In the genomic region with DNA sequence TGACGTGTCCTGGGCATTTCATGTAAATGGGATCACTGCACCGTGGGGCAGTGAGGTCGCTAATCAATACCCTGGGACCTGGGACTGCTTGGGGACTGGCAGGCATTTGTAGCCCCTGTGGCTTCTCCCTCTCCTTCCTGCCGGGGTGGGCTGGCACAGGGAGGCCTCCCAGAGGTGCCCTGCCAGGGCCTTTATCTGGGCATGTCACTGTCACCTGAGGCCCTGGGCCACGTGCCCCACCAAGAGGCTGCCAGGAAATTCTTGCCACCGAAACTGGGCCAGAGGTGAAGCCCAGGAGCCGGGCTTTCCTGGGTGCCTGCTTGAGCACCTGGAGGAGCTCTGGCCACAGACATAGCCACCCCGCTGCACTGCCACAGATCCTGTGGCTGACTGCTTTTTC, we compare ENCODE assay signal across 17 cellular contexts. TPM values are rescaled to one million over a fixed set of nuclear protein-coding genes. Genes with fewer than 3 reads are reported as not detected.
DNase-seq lines count a peak whose midpoint lies in the region; ATAC-seq and TF ChIP-seq lines count a peak whose summit lies in the region.
"Had no signal": no experiment of that assay in that cellular context is flagged by ENCODE, and none has a peak within 500 bp of the region (broad histone marks: within the 10 kb centered on the region; RNA-seq: fewer than 3 reads in every experiment).

No MANE protein-coding gene starts in this region.

- H3K36me3 Mint-ChIP-seq in neural progenitor cell = no peaks in the 10 kb centered on the region

- POLR2A ChIA-PET in OCI-LY7 (lab: Charles Lee) = no interaction called here

- DNase-seq in D341Med (ENCODE audit: low spot score) = peak; percentile 32
- DNase-seq in NT2/D1 (ENCODE audit: low read depth, low spot score) = no peak
- DNase-seq in heart left ventricle = peak; percentile 78 to 91 (median 83)
- DNase-seq in mucosa of gallbladder (ENCODE audit: low spot score) = peak; percentile 27
- DNase-seq in OCI-LY7 (ENCODE audit: low spot score) = no peak
- no peak for DNase-seq in RKO (ENCODE audit: low spot score)
- DNase-seq in DMS 273 treated with DMSO at 0.1 percent for 48 hours (lab: John Stamatoyannopoulos, UW) = no peak
- no peak for DNase-seq in neural progenitor cell (ENCODE audit: low spot score)
- DNase-seq: DMS53, KG1, NCI-H1092, NCI-H1694, NCI-H446, NCI-H748 treated with DMSO at 0.1 percent for 48 hours had no signal

- TF ChIP-seq CTCF in heart left ventricle (IDR thresholded peaks at IDR 0.05) = no peak
- no peak for TF ChIP-seq CTCF in OCI-LY7 (conservative IDR thresholded peaks at IDR 0.05; ENCODE audit: low read length)
- no peak for TF ChIP-seq CTCF in neural progenitor cell (IDR thresholded peaks at IDR 0.05)

- H3K4me3 ChIP-seq in NT2/D1 (ENCODE audit: insufficient read length, low read depth) (no peak overlapping the region), heart left ventricle (no peak overlapping the region), OCI-LY7 (ENCODE audit: low read depth, low read length, poor library complexity, severe bottlenecking) (no peak overlapping the region), neural progenitor cell (no peak overlapping the region)
- H3K4me3 ChIP-seq: A549 had no signal

- 37 to 58% (median 47%) methylated on average over 5 to 8 of the region's 8 CpGs for WGBS in heart left ventricle, 4 donors

- BruUV-seq in OCI-LY7 (replicated peaks; lab: Mats Ljungman, UMichigan) = no TSS peak

- H3K4me1 ChIP-seq in NT2/D1 (ENCODE audit: insufficient read depth, insufficient read length) (peaks cover 8% of the 10 kb centered on the region), heart left ventricle (peaks cover 0 to 24% (median 3%) of the 10 kb centered on the region in 12 donors), OCI-LY7 (ENCODE audit: insufficient read depth, low read length, poor library complexity, severe bottlenecking) (no peaks in the 10 kb centered on the region), neural progenitor cell (no peaks in the 10 kb centered on the region)
- H3K4me1 ChIP-seq: A549 had no signal

- CTCF ChIA-PET in OCI-LY7 (lab: Charles Lee; ENCODE audit: unreplicated experiment) = no interaction called here

- no peaks in the 10 kb centered on the region for H3F3A ChIP-seq in neural progenitor cell (ENCODE audit: low read depth)

- H3K4me3 Mint-ChIP-seq in neural progenitor cell = no peak overlapping the region

- H3K9ac ChIP-seq in NT2/D1 (ENCODE audit: insufficient read length, low read depth) (peak overlapping the region; percentile 50), neural progenitor cell (no peak overlapping the region)

- H3K27ac Mint-ChIP-seq in neural progenitor cell = no peak overlapping the region

- H4K20me1 ChIP-seq in OCI-LY7 (ENCODE audit: insufficient read depth, low read length) (no peaks in the 10 kb centered on the region), neural progenitor cell (ENCODE audit: low read depth) (no peaks in the 10 kb centered on the region)

- no peaks in the 10 kb centered on the region for H3K9me3 Mint-ChIP-seq in neural progenitor cell

- TF ChIP-seq POLR2A in heart left ventricle (IDR thresholded peaks at IDR 0.05) = peak in 1 of 2 donors; percentile 15

- no peaks in the 10 kb centered on the region for H3K9me2 ChIP-seq in OCI-LY7 (ENCODE audit: insufficient read depth, low read length)

- H3K27me3 ChIP-seq in NT2/D1 (ENCODE audit: insufficient read depth, insufficient read length) (no peaks in the 10 kb centered on the region), heart left ventricle (peaks cover 0 to 25% (median 0%) of the 10 kb centered on the region in 9 donors), neural progenitor cell (peaks cover 28% of the 10 kb centered on the region)

- H3K4me1 Mint-ChIP-seq in neural progenitor cell = peaks cover 7% of the 10 kb centered on the region

- peak; percentile 68 to 80 (median 70) for ATAC-seq in heart left ventricle

- no peak overlapping the region for H2AFZ ChIP-seq in OCI-LY7 (ENCODE audit: low read length)
- H2AFZ ChIP-seq in neural progenitor cell (replicated peaks) = no peak overlapping the region

- H3K27ac ChIP-seq in heart left ventricle (peak overlapping the region; percentile 47 to 98 (median 90)), OCI-LY7 (ENCODE audit: low read depth, low read length, poor library complexity, severe bottlenecking) (no peak overlapping the region), neural progenitor cell (no peak overlapping the region)
- H3K27ac ChIP-seq: A549, C4-2B had no signal

- H3K36me3 ChIP-seq in NT2/D1 (ENCODE audit: insufficient read depth, insufficient read length, low read length) = no peaks in the 10 kb centered on the region
- no peaks in the 10 kb centered on the region for H3K36me3 ChIP-seq in heart left ventricle
- H3K36me3 ChIP-seq in OCI-LY7 (ENCODE audit: insufficient read depth, low read length) = no peaks in the 10 kb centered on the region
- H3K36me3 ChIP-seq in neural progenitor cell = no peaks in the 10 kb centered on the region

- intact Hi-C loops in heart left ventricle (cut with DNase I) = loop anchor here in 2 of 10 donors (5.0 kb wide), 1 partner anchor 36 kb away; no protein-coding TSS in a partner anchor
- intact Hi-C loops in OCI-LY7 (cut with micrococcal nuclease; ENCODE audit: unreplicated experiment) = no loop called here

- H3K9me3 ChIP-seq in NT2/D1 (ENCODE audit: insufficient read depth, low read length) (no peaks in the 10 kb centered on the region), heart left ventricle (no peaks in the 10 kb centered on the region), OCI-LY7 (ENCODE audit: low read length) (no peaks in the 10 kb centered on the region), neural progenitor cell (ENCODE audit: low read depth) (no peaks in the 10 kb centered on the region)
- H3K9me3 ChIP-seq: A549 had no signal

- H3K4me2 ChIP-seq in OCI-LY7 (ENCODE audit: low read length) (no peak overlapping the region), neural progenitor cell (no peak overlapping the region)
- H3K4me2 ChIP-seq: A549 had no signal

- H3K79me2 ChIP-seq in OCI-LY7 (ENCODE audit: insufficient read depth, low read depth, low read length) (no peaks in the 10 kb centered on the region), neural progenitor cell (ENCODE audit: low read depth) (no peaks in the 10 kb centered on the region)

- H3K27me3 Mint-ChIP-seq in neural progenitor cell (ENCODE audit: insufficient read depth, low read depth) = peaks cover 5% of the 10 kb centered on the region

RNA-seq across cellular contexts. Expression of a gene that starts 1.8 kb away (rescaled TPM):
- total RNA-seq in heart left ventricle (1,000 to 10,000 TPM in 3 of 9 donors, 100 to 1,000 TPM in 6; 347 to 2,001 (median 606) TPM), mucosa of gallbladder (not detected), OCI-LY7 (2022) (not detected in 2 replicates), neural progenitor cell (ENCODE audit: low replicate concordance) (0.77 and 1.1 TPM in 2 replicates)
- 1,000 to 10,000 TPM in 1 of 2 donors, 100 to 1,000 TPM in 1; 649 to 1,244 TPM for polyA plus RNA-seq in heart left ventricle
- not detected in 2 replicates for total RNA-seq in OCI-LY7 (2014; rRNA removed; shearing (Covaris generic))
- total RNA-seq: M059J had no signal
- polyA plus RNA-seq: A549 had no signal

RNA-seq across cellular contexts. Expression of a gene that starts 39.9 kb away (rescaled TPM):
- total RNA-seq in heart left ventricle = 100 to 1,000 TPM in 4 of 9 donors, 10 to 100 TPM in 5; 70.6 to 200 (median 97.4) TPM
- 100 to 1,000 TPM; 160 to 252 TPM for polyA plus RNA-seq in heart left ventricle
- 113 TPM for total RNA-seq in mucosa of gallbladder
- 48.6 and 49.3 TPM in 2 replicates for total RNA-seq in OCI-LY7 (2014; rRNA removed; shearing (Covaris generic))
- 40.4 and 47.1 TPM in 2 replicates for total RNA-seq in OCI-LY7 (2022)
- total RNA-seq in neural progenitor cell (ENCODE audit: low replicate concordance) = 33.7 and 96.6 TPM in 2 replicates

RNA-seq across cellular contexts. Expression of a gene that starts 50.6 kb away (rescaled TPM):
- not detected for total RNA-seq in heart left ventricle
- polyA plus RNA-seq in heart left ventricle = not detected
- 0.63 TPM for total RNA-seq in mucosa of gallbladder
- total RNA-seq in OCI-LY7 (2014; rRNA removed; shearing (Covaris generic)) = not detected in 2 replicates
- total RNA-seq in OCI-LY7 (2022) = not detected in 2 replicates
- 15.8 and 23.9 TPM in 2 replicates for total RNA-seq in neural progenitor cell (ENCODE audit: low replicate concordance)

RNA-seq across cellular contexts. Expression of a gene that starts 54.2 kb away (rescaled TPM):
- total RNA-seq in heart left ventricle (1,000 to 10,000 TPM; 1,373 to 2,686 (median 2,215) TPM), mucosa of gallbladder (2,245 TPM), OCI-LY7 (2022) (3,507 and 3,668 TPM in 2 replicates), neural progenitor cell (ENCODE audit: low replicate concordance) (1,288 and 2,841 TPM in 2 replicates)
- 1,000 to 10,000 TPM in 1 of 2 donors, 100 to 1,000 TPM in 1; 846 to 1,944 TPM for polyA plus RNA-seq in heart left ventricle
- 1,633 and 1,634 TPM in 2 replicates for total RNA-seq in OCI-LY7 (2014; rRNA removed; shearing (Covaris generic))

Comparison
In these comparisons a context has a peak if more than half of its experiments do, and no peak if none do; other contexts are left out.
1. DNase-seq: peak in D341Med (single experiment), heart left ventricle (5 of 5) and mucosa of gallbladder (single experiment); none in NT2/D1 (single experiment), OCI-LY7 (single experiment), RKO (single experiment), DMS 273 treated with DMSO at 0.1 percent for 48 hours (single experiment) and neural progenitor cell (single experiment).
2. H3K27ac ChIP-seq: peak in heart left ventricle (12 of 12); none in OCI-LY7 (single experiment) and neural progenitor cell (single experiment).
3. RNA of a gene that starts 1.8 kb away (total RNA-seq): 347 to 2,001 TPM in heart left ventricle; 0.77 to 1.1 TPM in neural progenitor cell, not detected in mucosa of gallbladder (single experiment) and not detected in OCI-LY7; every median in the first group is over 100 times any median in the second.
4. RNA of a gene that starts 50.6 kb away (total RNA-seq): 15.8 to 23.9 TPM in neural progenitor cell; 0.63 TPM in mucosa of gallbladder (single experiment), not detected in heart left ventricle and not detected in OCI-LY7; every median in the first group is over 10 times any median in the second.